In genomic region chr1:37043101-37043500, GRCh38 we compare ENCODE assay signal across 25 cellular contexts. TPM values are rescaled to one million over a fixed set of nuclear protein-coding genes. Genes with fewer than 3 reads are reported as not detected.
"Had no signal": no experiment of that assay in that cellular context is flagged by ENCODE, and none has a peak within 500 bp of the region (broad histone marks: within the 10 kb centered on the region; RNA-seq: fewer than 3 reads in every experiment).

No MANE protein-coding gene starts in this region.

- H3K27ac Mint-ChIP-seq: IgD-negative memory B cell had no signal

- DNase-seq: Kasumi-1; MM.1S; NCI-H1436; NCI-H187; NCI-H2029; NCI-H2081 treated with DMSO at 0.1 percent for 48 hours; NCI-H2171; NCI-H226; NCI-H446; NCI-H510A; NCI-H524 treated with DMSO at 0.1 percent for 48 hours; NCI-H69; NK-92 treated with Interleukin-12 subunit alpha and Interleukin-12 subunit beta, amount 100 ng/mL, for 24 hours; PC-3; SHP77; SK-N-SH had no signal

- H3K9me3 Mint-ChIP-seq: IgD-negative memory B cell had no signal

- H3K9me3 ChIP-seq: SK-N-SH had no signal

- H3K4me2 ChIP-seq: KMS-11, SK-N-SH had no signal

- H3K4me3 Mint-ChIP-seq: IgD-negative memory B cell had no signal

- H3K9ac ChIP-seq: KMS-11, SK-N-SH had no signal

- ATAC-seq: K562, Panc1, PC-3 had no signal

- H3K27ac ChIP-seq: HL-60, KMS-11, RWPE1 had no signal

- H3K36me3 Mint-ChIP-seq: IgD-negative memory B cell had no signal

- H3K4me3 ChIP-seq: K562 had no signal

- FAIRE-seq: HTR-8/SVneo, K562 had no signal

RNA-seq across cellular contexts. Expression of gene GRIK3, which starts 8.8 kb away (rescaled TPM):
- total RNA-seq: K562, M059J, PC-3, SK-MEL-5 had no signal
- polyA plus RNA-seq: K562, SK-N-SH had no signal
